Comparison of ENCODE assay signal across 11 cellular contexts in genomic region chr5:7397005-7397546, GRCh38. TPM values are rescaled to one million over a fixed set of nuclear protein-coding genes. Genes with fewer than 3 reads are reported as not detected.
DNase-seq lines count a peak whose midpoint lies in the region.
"Had no signal": no experiment of that assay in that cellular context is flagged by ENCODE, and none has a peak within 500 bp of the region (broad histone marks: within the 10 kb centered on the region; RNA-seq: fewer than 3 reads in every experiment).

No MANE protein-coding gene starts in this region.

- peaks cover 4% of the 10 kb centered on the region for H3K4me1 ChIP-seq in adipocyte (ENCODE audit: control insufficient read depth, insufficient read depth, low read length)

- DNase-seq in DMS 273 (lab: John Stamatoyannopoulos, UW; ENCODE audit: unreplicated experiment) (peak; percentile 69), DMS 273 treated with DMSO at 0.1 percent for 48 hours (lab: John Stamatoyannopoulos, UW) (no peak), adipocyte (ENCODE audit: low read depth) (peak; percentile 2), kidney tubule cell (ENCODE audit: low spot score) (peak; percentile 6), SKM-1 (lab: John Stamatoyannopoulos, UW; ENCODE audit: unreplicated experiment) (no peak)
- DNase-seq in activated naive CD4-positive, alpha-beta T cell treated with anti-CD3 and anti-CD28 coated beads, Interleukin-2, amount 50 U/mL, for 16 hours: no peak
- no peak for DNase-seq in central memory CD4-positive, alpha-beta T cell
- DNase-seq: cerebellar nuclear complex had no signal

- peaks cover 30% of the 10 kb centered on the region for H3K27me3 ChIP-seq in adipocyte (replicated peaks; ENCODE audit: control insufficient read depth, insufficient read depth, low read length)

- no peaks in the 10 kb centered on the region for H3K9me3 ChIP-seq in adipocyte (ENCODE audit: control insufficient read depth, low read length)

- H3K36me3 ChIP-seq in adipocyte (ENCODE audit: control insufficient read depth, insufficient read depth, low read length, severe bottlenecking): no peaks in the 10 kb centered on the region

- H3K4me3 ChIP-seq in adipocyte (ENCODE audit: low read length): peak overlapping the region; percentile 70

- H3K27ac ChIP-seq in temporal lobe (ENCODE audit: low read depth, low read length): peak overlapping the region; percentile 20
- H3K27ac ChIP-seq: 22Rv1 had no signal

- no peak overlapping the region for H3K9ac ChIP-seq in adipocyte (ENCODE audit: low read length)

RNA-seq across cellular contexts. Expression of gene ADCY2, which starts 1.1 kb away (rescaled TPM):
- total RNA-seq in temporal lobe: 30.2 TPM
- total RNA-seq: T-helper 2 cell treated with Interferon-gamma antibody and Interleukin-4, amounts not matched to agents 100 ng/mL and 5 ng/mL, for 36 hours had no signal

Comparison
In these comparisons a context has a peak if more than half of its experiments do, and no peak if none do; other contexts are left out.
1. DNase-seq: peak in DMS 273 (single experiment), adipocyte (single experiment) and kidney tubule cell (single experiment); none in DMS 273 treated with DMSO at 0.1 percent for 48 hours (single experiment), activated naive CD4-positive, alpha-beta T cell treated with anti-CD3 and anti-CD28 coated beads, Interleukin-2, amount 50 U/mL, for 16 hours (single experiment), SKM-1 (single experiment) and central memory CD4-positive, alpha-beta T cell (single experiment).